1 cellular context compared by ENCODE assay signal in the genomic region with DNA sequence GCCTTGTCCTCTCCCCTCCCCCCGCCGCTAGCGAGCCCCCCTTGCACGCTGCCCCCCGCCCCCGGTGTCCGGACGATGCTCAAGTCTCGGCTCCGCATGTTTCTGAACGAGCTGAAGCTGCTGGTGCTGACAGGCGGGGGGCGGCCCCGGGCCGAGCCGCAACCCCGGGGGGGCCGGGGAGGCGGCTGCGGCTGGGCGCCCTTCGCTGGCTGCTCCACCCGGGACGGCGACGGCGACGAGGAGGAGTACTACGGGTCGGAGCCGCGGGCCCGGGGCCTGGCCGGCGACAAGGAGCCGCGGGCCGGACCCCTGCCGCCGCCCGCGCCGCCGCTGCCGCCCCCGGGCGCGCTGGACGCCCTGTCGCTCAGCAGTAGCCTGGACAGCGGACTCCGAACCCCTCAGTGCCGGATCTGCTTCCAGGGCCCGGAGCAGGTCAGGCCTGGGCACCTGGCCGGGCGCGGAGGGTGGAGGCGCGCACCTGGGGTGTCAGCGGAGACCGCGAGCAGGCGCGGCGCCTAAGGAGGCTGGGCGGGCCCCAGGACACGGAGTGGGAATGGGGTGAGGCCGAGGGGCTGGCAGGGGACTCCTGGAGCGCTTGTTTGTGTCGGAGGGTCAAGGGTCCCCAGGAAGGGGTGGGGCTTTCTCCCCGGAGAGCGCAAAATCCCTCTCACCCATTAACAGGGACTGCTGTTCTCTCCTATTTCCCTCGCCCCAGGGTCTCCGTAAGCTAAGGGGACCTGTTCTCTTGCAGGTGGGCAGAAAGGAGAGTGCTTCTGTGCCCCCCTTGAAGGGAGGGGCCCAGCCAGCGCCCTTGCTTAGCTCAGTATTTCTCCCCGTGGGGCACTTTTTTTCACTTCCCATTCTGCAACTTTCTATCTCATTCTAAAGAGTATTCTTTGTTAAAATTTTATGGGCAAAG.
TF ChIP-seq lines count a peak whose summit lies in the region.

No MANE protein-coding gene starts in this region.

TF ChIP-seq in HepG2, 621 proteins besides CTCF, POLR2A, EP300 and RAD21 (continued from another document):
- TF ChIP-seq, protein P1, sequence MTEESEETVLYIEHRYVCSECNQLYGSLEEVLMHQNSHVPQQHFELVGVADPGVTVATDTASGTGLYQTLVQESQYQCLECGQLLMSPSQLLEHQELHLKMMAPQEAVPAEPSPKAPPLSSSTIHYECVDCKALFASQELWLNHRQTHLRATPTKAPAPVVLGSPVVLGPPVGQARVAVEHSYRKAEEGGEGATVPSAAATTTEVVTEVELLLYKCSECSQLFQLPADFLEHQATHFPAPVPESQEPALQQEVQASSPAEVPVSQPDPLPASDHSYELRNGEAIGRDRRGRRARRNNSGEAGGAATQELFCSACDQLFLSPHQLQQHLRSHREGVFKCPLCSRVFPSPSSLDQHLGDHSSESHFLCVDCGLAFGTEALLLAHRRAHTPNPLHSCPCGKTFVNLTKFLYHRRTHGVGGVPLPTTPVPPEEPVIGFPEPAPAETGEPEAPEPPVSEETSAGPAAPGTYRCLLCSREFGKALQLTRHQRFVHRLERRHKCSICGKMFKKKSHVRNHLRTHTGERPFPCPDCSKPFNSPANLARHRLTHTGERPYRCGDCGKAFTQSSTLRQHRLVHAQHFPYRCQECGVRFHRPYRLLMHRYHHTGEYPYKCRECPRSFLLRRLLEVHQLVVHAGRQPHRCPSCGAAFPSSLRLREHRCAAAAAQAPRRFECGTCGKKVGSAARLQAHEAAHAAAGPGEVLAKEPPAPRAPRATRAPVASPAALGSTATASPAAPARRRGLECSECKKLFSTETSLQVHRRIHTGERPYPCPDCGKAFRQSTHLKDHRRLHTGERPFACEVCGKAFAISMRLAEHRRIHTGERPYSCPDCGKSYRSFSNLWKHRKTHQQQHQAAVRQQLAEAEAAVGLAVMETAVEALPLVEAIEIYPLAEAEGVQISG (CRISPR knock-in tag; IDR thresholded peaks at IDR 0.05) = peak; percentile 63; the same call in 1 of the 2 replicates
- TF ChIP-seq ZNF547 (CRISPR knock-in tag; IDR thresholded peaks at IDR 0.05) = no peak
- TF ChIP-seq MAFF (IDR thresholded peaks at IDR 0.05; ENCODE audit: low read depth, low read length) = no peak
- TF ChIP-seq KDM4B (CRISPR knock-in tag; IDR thresholded peaks at IDR 0.05) = no peak
- no peak for TF ChIP-seq TMF1 (CRISPR knock-in tag; IDR thresholded peaks at IDR 0.05; ENCODE audit: low read depth)
- no peak for TF ChIP-seq ZNF224 (CRISPR knock-in tag; IDR thresholded peaks at IDR 0.05)
- TF ChIP-seq, protein P2, sequence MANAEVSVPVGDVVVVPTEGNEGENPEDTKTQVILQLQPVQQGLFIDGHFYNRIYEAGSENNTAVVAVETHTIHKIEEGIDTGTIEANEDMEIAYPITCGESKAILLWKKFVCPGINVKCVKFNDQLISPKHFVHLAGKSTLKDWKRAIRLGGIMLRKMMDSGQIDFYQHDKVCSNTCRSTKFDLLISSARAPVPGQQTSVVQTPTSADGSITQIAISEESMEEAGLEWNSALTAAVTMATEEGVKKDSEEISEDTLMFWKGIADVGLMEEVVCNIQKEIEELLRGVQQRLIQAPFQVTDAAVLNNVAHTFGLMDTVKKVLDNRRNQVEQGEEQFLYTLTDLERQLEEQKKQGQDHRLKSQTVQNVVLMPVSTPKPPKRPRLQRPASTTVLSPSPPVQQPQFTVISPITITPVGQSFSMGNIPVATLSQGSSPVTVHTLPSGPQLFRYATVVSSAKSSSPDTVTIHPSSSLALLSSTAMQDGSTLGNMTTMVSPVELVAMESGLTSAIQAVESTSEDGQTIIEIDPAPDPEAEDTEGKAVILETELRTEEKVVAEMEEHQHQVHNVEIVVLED (CRISPR knock-in tag; IDR thresholded peaks at IDR 0.05; ENCODE audit: borderline replicate concordance) = no peak; the same call in 1 of the 2 replicates
- TF ChIP-seq ZNF34 (CRISPR knock-in tag; IDR thresholded peaks at IDR 0.05; ENCODE audit: borderline replicate concordance) = no peak
- no peak for TF ChIP-seq ZNF383 (CRISPR knock-in tag; IDR thresholded peaks at IDR 0.05; ENCODE audit: borderline replicate concordance)
- TF ChIP-seq ZNF788 (CRISPR knock-in tag; IDR thresholded peaks at IDR 0.05; ENCODE audit: borderline replicate concordance) = peak; percentile 23; the same call in 1 of the 2 replicates
- no peak for TF ChIP-seq ZNF607 (CRISPR knock-in tag; IDR thresholded peaks at IDR 0.05; ENCODE audit: borderline replicate concordance)
- peak; percentile 59; the same call in 1 of the 2 replicates for TF ChIP-seq ATF7-NPFF (CRISPR knock-in tag; IDR thresholded peaks at IDR 0.05; ENCODE audit: low read depth)
- no peak for TF ChIP-seq CREM (IDR thresholded peaks at IDR 0.05)
- TF ChIP-seq CREM (CRISPR knock-in tag; IDR thresholded peaks at IDR 0.05) = no peak
- no peak for TF ChIP-seq ZNF414 (CRISPR knock-in tag; IDR thresholded peaks at IDR 0.05)
- TF ChIP-seq ZNF367 (CRISPR knock-in tag; IDR thresholded peaks at IDR 0.05; ENCODE audit: borderline replicate concordance) = no peak
- TF ChIP-seq SOX13 (IDR thresholded peaks at IDR 0.05) = no peak
- TF ChIP-seq SOX13 (CRISPR knock-in tag; conservative IDR thresholded peaks at IDR 0.05 in 1 of 2, IDR thresholded peaks at IDR 0.05 in 1 of 2) = no peak
- TF ChIP-seq SP4 (CRISPR knock-in tag; IDR thresholded peaks at IDR 0.05) = peak; percentile 38; the same call in 1 of the 2 replicates
- no peak for TF ChIP-seq STAG1 (CRISPR knock-in tag; IDR thresholded peaks at IDR 0.05)
- no peak for TF ChIP-seq SMAD9 (CRISPR knock-in tag; IDR thresholded peaks at IDR 0.05)
- no peak for TF ChIP-seq ZNF83 (CRISPR knock-in tag; IDR thresholded peaks at IDR 0.05; ENCODE audit: borderline replicate concordance)
- no peak for TF ChIP-seq ZNF720 (CRISPR knock-in tag; IDR thresholded peaks at IDR 0.05)
- TF ChIP-seq ZBTB38 (CRISPR knock-in tag; IDR thresholded peaks at IDR 0.05) = no peak
- no peak for TF ChIP-seq TCF7L2 (IDR thresholded peaks at IDR 0.05; ENCODE audit: low read depth, low read length)
